Comparison of ENCODE assay signal across 20 cellular contexts in the genomic region with DNA sequence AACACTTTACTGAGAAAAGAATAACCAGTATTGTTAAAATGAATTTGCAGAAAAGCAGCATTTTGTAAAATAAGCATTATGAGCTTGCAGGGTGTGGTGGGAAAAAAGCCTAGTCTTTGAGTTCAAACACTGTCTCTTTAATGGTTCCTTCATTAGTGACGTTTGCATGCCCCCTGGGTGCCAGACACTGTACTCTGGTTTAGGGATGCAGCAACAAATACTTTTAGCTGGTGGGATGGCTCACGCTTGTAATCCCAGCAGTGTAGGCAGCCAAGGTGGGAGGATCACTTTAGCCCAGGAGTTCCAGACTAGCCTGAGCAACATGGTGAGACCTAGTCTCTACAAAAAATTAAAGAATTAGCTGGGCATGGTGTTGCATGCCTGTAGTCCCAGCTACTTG.
"Had no signal": no experiment of that assay in that cellular context is flagged by ENCODE, and none has a peak within 500 bp of the region (broad histone marks: within the 10 kb centered on the region; RNA-seq: fewer than 3 reads in every experiment).

No MANE protein-coding gene starts in this region.

- H3K36me3 Mint-ChIP-seq: naive thymus-derived CD4-positive, alpha-beta T cell; stimulated activated effector memory CD8-positive, alpha-beta T cell treated with anti-CD3 and anti-CD28 coated beads, Interleukin-12 subunit alpha, Interleukin-12 subunit beta, amount 100 ng/mL, for 72 hours had no signal

- H3K4me1 Mint-ChIP-seq: naive thymus-derived CD4-positive, alpha-beta T cell; stimulated activated effector memory CD8-positive, alpha-beta T cell treated with anti-CD3 and anti-CD28 coated beads, Interleukin-12 subunit alpha, Interleukin-12 subunit beta, amount 100 ng/mL, for 72 hours had no signal

- H3K4me3 ChIP-seq: esophagus squamous epithelium, hepatocyte, lung, right atrium auricular region, smooth muscle cell, testis, tibial nerve had no signal

- ATAC-seq: left colon; left ventricle myocardium superior; naive thymus-derived CD4-positive, alpha-beta T cell; stimulated activated effector memory CD8-positive, alpha-beta T cell treated with anti-CD3 and anti-CD28 coated beads, Interleukin-12 subunit alpha, Interleukin-12 subunit beta, amount 100 ng/mL, for 72 hours had no signal

- H3K79me2 ChIP-seq: hepatocyte had no signal

- DNase-seq: effector memory CD4-positive, alpha-beta T cell; esophagus squamous epithelium; foreskin fibroblast; head of caudate nucleus; left colon; left ventricle myocardium superior; mesendoderm; naive thymus-derived CD4-positive, alpha-beta T cell; nephron progenitor cell; posterior cingulate gyrus; stimulated activated CD4-positive, alpha-beta T cell treated with anti-CD3 and anti-CD28 coated beads, Interleukin-2, amount 100 ng/mL, for 48 hours; testis had no signal

- H3K27me3 ChIP-seq: esophagus squamous epithelium, hepatocyte, neutrophil, right atrium auricular region, testis, tibial nerve had no signal

- H3K9me3 Mint-ChIP-seq: stimulated activated effector memory CD8-positive, alpha-beta T cell treated with anti-CD3 and anti-CD28 coated beads, Interleukin-12 subunit alpha, Interleukin-12 subunit beta, amount 100 ng/mL, for 72 hours had no signal

- H3K4me3 Mint-ChIP-seq: naive thymus-derived CD4-positive, alpha-beta T cell; nephron progenitor cell; stimulated activated effector memory CD8-positive, alpha-beta T cell treated with anti-CD3 and anti-CD28 coated beads, Interleukin-12 subunit alpha, Interleukin-12 subunit beta, amount 100 ng/mL, for 72 hours; stimulated activated naive CD8-positive, alpha-beta T cell treated with anti-CD3 and anti-CD28 coated beads, Interleukin-15, Interleukin-2, amounts not matched to agents 100 ng/mL and 50 ng/mL, for 24 hours had no signal

- H3K4me1 ChIP-seq: esophagus squamous epithelium, testis had no signal

- H3K4me2 ChIP-seq: hepatocyte, smooth muscle cell had no signal

- H2AFZ ChIP-seq: hepatocyte had no signal

- H3K36me3 ChIP-seq: esophagus squamous epithelium, neutrophil, right atrium auricular region, tibial nerve had no signal

- H3K27ac ChIP-seq: esophagus squamous epithelium, hepatocyte, neutrophil, right atrium auricular region, testis, tibial nerve had no signal

- H3K9me3 ChIP-seq: esophagus squamous epithelium, neutrophil, right atrium auricular region, testis, tibial nerve had no signal

- H3K27ac Mint-ChIP-seq: naive thymus-derived CD4-positive, alpha-beta T cell; nephron progenitor cell; stimulated activated effector memory CD8-positive, alpha-beta T cell treated with anti-CD3 and anti-CD28 coated beads, Interleukin-12 subunit alpha, Interleukin-12 subunit beta, amount 100 ng/mL, for 72 hours; stimulated activated naive CD8-positive, alpha-beta T cell treated with anti-CD3 and anti-CD28 coated beads, Interleukin-15, Interleukin-2, amounts not matched to agents 100 ng/mL and 50 ng/mL, for 24 hours had no signal
